8 cellular contexts compared by ENCODE assay signal in genomic region chrX:44244008-44244407, GRCh38.
A peak's percentile ranks its signal among the peaks of the same experiment; 100 is the strongest.
DNase-seq lines count a peak whose midpoint lies in the region; ATAC-seq and TF ChIP-seq lines count a peak whose summit lies in the region.

No MANE protein-coding gene starts in this region.

- no peak overlapping the region for H3K4me3 Mint-ChIP-seq in stimulated activated effector memory CD8-positive, alpha-beta T cell treated with anti-CD3 and anti-CD28 coated beads, Interleukin-12 subunit alpha, Interleukin-12 subunit beta, amount 100 ng/mL, for 72 hours

- no peak overlapping the region for H3K4me2 ChIP-seq in PC-9

- intact Hi-C loops in A673 (cut with micrococcal nuclease; ENCODE audit: unreplicated experiment), result loop anchor here (1.0 kb wide), 1 partner anchor 286 kb away; no protein-coding TSS in a partner anchor
- intact Hi-C loops in PC-9 (cut with micrococcal nuclease; ENCODE audit: unreplicated experiment), result loop anchor here (2.0 to 10.0 kb wide), 2 partner anchors 285 to 409 kb away; no protein-coding TSS in a partner anchor

- H3K36me3 Mint-ChIP-seq in stimulated activated effector memory CD8-positive, alpha-beta T cell treated with anti-CD3 and anti-CD28 coated beads, Interleukin-12 subunit alpha, Interleukin-12 subunit beta, amount 100 ng/mL, for 72 hours, result no peaks in the 10 kb centered on the region

- BruUV-seq in A673 (replicated peaks; lab: Mats Ljungman, UMichigan), result no TSS peak
- no TSS peak for BruUV-seq in PC-9 (replicated peaks; lab: Mats Ljungman, UMichigan)

- H3K27me3 ChIP-seq in A673 (replicated peaks; ENCODE audit: insufficient read depth, low read depth, low read length, poor library complexity) (no peaks in the 10 kb centered on the region), PC-9 (ENCODE audit: insufficient read depth, low read depth) (no peaks in the 10 kb centered on the region)

- peaks cover 9% of the 10 kb centered on the region for H3K4me1 Mint-ChIP-seq in stimulated activated effector memory CD8-positive, alpha-beta T cell treated with anti-CD3 and anti-CD28 coated beads, Interleukin-12 subunit alpha, Interleukin-12 subunit beta, amount 100 ng/mL, for 72 hours

- no peaks in the 10 kb centered on the region for H4K20me1 ChIP-seq in PC-9 (ENCODE audit: insufficient read depth)

- H3K27ac ChIP-seq in A673 (ENCODE audit: low read depth, low read length, poor library complexity, severe bottlenecking) (no peak overlapping the region), PC-9 (no peak overlapping the region)

- DNase-seq in A673 (ENCODE audit: low spot score) (peak; percentile 72), PC-9 (no peak), fibroblast of pulmonary artery (ENCODE audit: low read depth) (peak; percentile 50), left lobe of liver (ENCODE audit: low spot score) (no peak), NCI-H1417 treated with DMSO at 0.1 percent for 48 hours (lab: John Stamatoyannopoulos, UW) (no peak)
- DNase-seq in stimulated activated effector memory CD8-positive, alpha-beta T cell treated with anti-CD3 and anti-CD28 coated beads, Interleukin-12 subunit alpha, Interleukin-12 subunit beta, amount 100 ng/mL, for 72 hours (ENCODE audit: low spot score in 2 of 2), result no peak

- TF ChIP-seq CTCF in A673 (conservative IDR thresholded peaks at IDR 0.05; ENCODE audit: low read depth, low read length) (peak; percentile 76), GM12873 (IDR thresholded peaks at IDR 0.05; ENCODE audit: insufficient read depth, low read depth, low read length, missing control alignments) (peak; percentile 55), PC-9 (conservative IDR thresholded peaks at IDR 0.05) (peak; percentile 51), fibroblast of pulmonary artery (IDR thresholded peaks at IDR 0.05; ENCODE audit: low read length, missing control alignments) (peak; percentile 54)

- peak overlapping the region; percentile 10 for H3K27ac Mint-ChIP-seq in stimulated activated effector memory CD8-positive, alpha-beta T cell treated with anti-CD3 and anti-CD28 coated beads, Interleukin-12 subunit alpha, Interleukin-12 subunit beta, amount 100 ng/mL, for 72 hours

- CTCF ChIA-PET in A673 (lab: Charles Lee), result interaction anchor here (0.6 to 1.9 kb wide), 5 partner anchors 9 to 286 kb away, joined by 3 to 23 read pairs (median 4); no protein-coding TSS in a partner anchor
- CTCF ChIA-PET in PC-9 (lab: Charles Lee), result interaction anchor here (1.4 kb wide), 1 partner anchor 286 kb away, joined by 7 read pairs; no protein-coding TSS in a partner anchor

- no peak overlapping the region for H3K4me3 ChIP-seq in A673 (ENCODE audit: low read depth, low read length, poor library complexity, severe bottlenecking)
- no peak overlapping the region for H3K4me3 ChIP-seq in PC-9
- H3K4me3 ChIP-seq in fibroblast of pulmonary artery (replicated peaks; ENCODE audit: low read depth, low read length), result no peak overlapping the region

- no peaks in the 10 kb centered on the region for H3K79me2 ChIP-seq in PC-9 (ENCODE audit: low read depth)

- POLR2A ChIA-PET in A673 (lab: Charles Lee; ENCODE audit: low non-redundant PET) (no interaction called here), PC-9 (lab: Charles Lee; ENCODE audit: unreplicated experiment) (interaction anchor here (0.7 kb wide), 1 partner anchor 201 kb away, joined by 3 read pairs; no protein-coding TSS in a partner anchor)

- H3K9me3 Mint-ChIP-seq in stimulated activated effector memory CD8-positive, alpha-beta T cell treated with anti-CD3 and anti-CD28 coated beads, Interleukin-12 subunit alpha, Interleukin-12 subunit beta, amount 100 ng/mL, for 72 hours, result no peaks in the 10 kb centered on the region

- H3K9me3 ChIP-seq in A673 (ENCODE audit: low read depth, low read length, poor library complexity, severe bottlenecking), result no peaks in the 10 kb centered on the region
- no peaks in the 10 kb centered on the region for H3K9me3 ChIP-seq in PC-9 (ENCODE audit: insufficient read depth, low read depth)

- no peaks in the 10 kb centered on the region for H3K36me3 ChIP-seq in A673 (ENCODE audit: insufficient read depth, low read length, poor library complexity, severe bottlenecking)
- H3K36me3 ChIP-seq in PC-9 (ENCODE audit: low read depth), result no peaks in the 10 kb centered on the region

- ATAC-seq in stimulated activated effector memory CD8-positive, alpha-beta T cell treated with anti-CD3 and anti-CD28 coated beads, Interleukin-12 subunit alpha, Interleukin-12 subunit beta, amount 100 ng/mL, for 72 hours, result no peak
- ATAC-seq in GM21526 (IDR thresholded peaks at IDR 0.05; ENCODE audit: low FRiP score, unreplicated experiment) (no peak), left lobe of liver (no peak)

- H3K9me2 ChIP-seq in PC-9 (ENCODE audit: insufficient read depth), result no peaks in the 10 kb centered on the region

- H3F3A ChIP-seq in PC-9 (ENCODE audit: insufficient read depth, low read depth), result no peaks in the 10 kb centered on the region

- no peaks in the 10 kb centered on the region for H3K4me1 ChIP-seq in A673 (ENCODE audit: insufficient read depth, low read length, poor library complexity, severe bottlenecking)
- H3K4me1 ChIP-seq in PC-9 (replicated peaks; ENCODE audit: insufficient read depth), result no peaks in the 10 kb centered on the region

- no peak overlapping the region for H2AFZ ChIP-seq in PC-9

Comparison
In these comparisons a context has a peak if more than half of its experiments do, and no peak if none do; other contexts are left out.
1. DNase-seq: peak in A673 (single experiment) and fibroblast of pulmonary artery (single experiment); none in PC-9 (0 of 2), stimulated activated effector memory CD8-positive, alpha-beta T cell treated with anti-CD3 and anti-CD28 coated beads, Interleukin-12 subunit alpha, Interleukin-12 subunit beta, amount 100 ng/mL, for 72 hours (0 of 2), left lobe of liver (single experiment) and NCI-H1417 treated with DMSO at 0.1 percent for 48 hours (single experiment).
2. Peak in every context shown above with its lines, with median percentiles within 50 percentile points of each other: CTCF ChIP-seq.